1 cellular context compared by ENCODE assay signal in genomic region chr19:53989600-53990533, GRCh38.
TF ChIP-seq lines count a peak whose summit lies in the region.

No MANE protein-coding gene starts in this region.

TF ChIP-seq in H1, 55 proteins besides CTCF, POLR2A, EP300 and RAD21 (continued from another document):
- TF ChIP-seq KDM4A (IDR thresholded peaks at IDR 0.05; ENCODE audit: low read depth, low read length, severe bottlenecking) = no peak
- TF ChIP-seq ZNF274 (IDR thresholded peaks at IDR 0.05; ENCODE audit: borderline replicate concordance, extremely low read depth, low read length) = no peak
- no peak for TF ChIP-seq PHF8 (conservative IDR thresholded peaks at IDR 0.05; ENCODE audit: low read depth, low read length)
- TF ChIP-seq TBP (IDR thresholded peaks at IDR 0.05; ENCODE audit: low read depth, low read length) = no peak
- no peak for TF ChIP-seq SUZ12 (IDR thresholded peaks at IDR 0.05; ENCODE audit: low read length)
- no peak for TF ChIP-seq HDAC2 (IDR thresholded peaks at IDR 0.05; ENCODE audit: borderline replicate concordance in 1 of 2, low read depth in 2 of 2, low read length in 2 of 2)
- TF ChIP-seq TAF7 (optimal IDR thresholded peaks at IDR 0.05; ENCODE audit: borderline replicate concordance, low read depth, low read length) = no peak
- TF ChIP-seq USF2 (IDR thresholded peaks at IDR 0.05; ENCODE audit: low read length) = no peak
- no peak for TF ChIP-seq CHD2 (IDR thresholded peaks at IDR 0.05; ENCODE audit: low read length)
- no peak for TF ChIP-seq SIN3A (conservative IDR thresholded peaks at IDR 0.05 in 1 of 2, IDR thresholded peaks at IDR 0.05 in 1 of 2; ENCODE audit: low read depth in 1 of 2, low read length in 2 of 2)
- TF ChIP-seq SRF (IDR thresholded peaks at IDR 0.05; ENCODE audit: low read depth, low read length) = no peak
- TF ChIP-seq POLR2AphosphoS5 (IDR thresholded peaks at IDR 0.05; ENCODE audit: low read depth, low read length) = no peak
- TF ChIP-seq GABPA (IDR thresholded peaks at IDR 0.05; ENCODE audit: borderline replicate concordance, insufficient read depth, low read length) = no peak
- TF ChIP-seq EZH2 (IDR thresholded peaks at IDR 0.05; ENCODE audit: low read depth, low read length, severe bottlenecking) = no peak
- TF ChIP-seq FOSL1 (IDR thresholded peaks at IDR 0.05; ENCODE audit: insufficient read depth, low read depth, low read length) = no peak
TF ChIP-seq in H1: peak in this region for 0.
